ENCODE assay signal across 16 cellular contexts in genomic region chr6:101509556-101509955, GRCh38.
DNase-seq lines count a peak whose midpoint lies in the region; TF ChIP-seq lines count a peak whose summit lies in the region.
"Had no signal": no experiment of that assay in that cellular context is flagged by ENCODE, and none has a peak within 500 bp of the region (broad histone marks: within the 10 kb centered on the region; RNA-seq: fewer than 3 reads in every experiment).

No MANE protein-coding gene starts in this region.

- CTCF ChIA-PET in BJ (lab: Yijun Ruan, JAX): no interaction called here

- no peak for TF ChIP-seq POLR2A in stomach (IDR thresholded peaks at IDR 0.05)

- H3K4me1 Mint-ChIP-seq in nephron: peaks cover 6% of the 10 kb centered on the region

- H3K27ac Mint-ChIP-seq in nephron: peak overlapping the region in 2 of 3 experiments; percentile 58 to 70

- H3K4me3 ChIP-seq in BJ (ENCODE audit: low read depth, low read length) (no peak overlapping the region), stomach (no peak overlapping the region)
- H3K4me3 ChIP-seq: A549 had no signal

- TF ChIP-seq EP300 in stomach (IDR thresholded peaks at IDR 0.05): no peak

- H3K36me3 Mint-ChIP-seq in nephron (ENCODE audit: low read depth): no peaks in the 10 kb centered on the region

- POLR2A ChIA-PET in BJ (lab: Charles Lee): no interaction called here

- no peaks in the 10 kb centered on the region for H3K9me3 ChIP-seq in stomach
- H3K9me3 ChIP-seq: A549 had no signal

- H3K4me3 Mint-ChIP-seq in nephron: no peak overlapping the region

- H3K36me3 ChIP-seq in BJ (ENCODE audit: control insufficient read depth, insufficient read depth, low read length) (no peaks in the 10 kb centered on the region), stomach (no peaks in the 10 kb centered on the region)

- no peaks in the 10 kb centered on the region for H3K27me3 Mint-ChIP-seq in nephron (ENCODE audit: low read depth)

- DNase-seq in BJ (ENCODE audit: low read depth): peak; percentile 88
- DNase-seq in HCEC 1CT: peak; percentile 23
- peak; percentile 6 for DNase-seq in astrocyte of the hippocampus (ENCODE audit: low read depth, low spot score)
- DNase-seq in stomach: no peak
- no peak for DNase-seq in NCI-H524 treated with DMSO at 0.1 percent for 48 hours (lab: John Stamatoyannopoulos, UW)
- DNase-seq in NCI-H1694 treated with DMSO at 0.1 percent for 48 hours (lab: John Stamatoyannopoulos, UW): no peak
- DNase-seq: AML-193, COR-L47, DMS153, NCI-H2029, NCI-H2171, NCI-H510A, SHP77 had no signal

- H3K27ac ChIP-seq in stomach: no peak overlapping the region
- H3K27ac ChIP-seq: A549, HL-60 had no signal

- H3K4me1 ChIP-seq in stomach: no peaks in the 10 kb centered on the region
- H3K4me1 ChIP-seq: A549 had no signal

- no peaks in the 10 kb centered on the region for H3K27me3 ChIP-seq in BJ (ENCODE audit: control insufficient read depth, insufficient read depth, low read length)
- H3K27me3 ChIP-seq in stomach: no peaks in the 10 kb centered on the region

- TF ChIP-seq CTCF in BJ (IDR thresholded peaks at IDR 0.05; ENCODE audit: insufficient read depth, low read depth, low read length): no peak
- TF ChIP-seq CTCF in nephron (IDR thresholded peaks at IDR 0.05; ENCODE audit: unreplicated experiment in 3 of 3): no peak
- no peak for TF ChIP-seq CTCF in stomach (IDR thresholded peaks at IDR 0.05)

- no peaks in the 10 kb centered on the region for H3K9me3 Mint-ChIP-seq in nephron

- intact Hi-C loops in stomach (cut with DNase I; ENCODE audit: low total_unique reads): no loop called here

Comparison
In these comparisons a context has a peak if more than half of its experiments do, and no peak if none do; other contexts are left out.
1. DNase-seq: peak in BJ (single experiment), HCEC 1CT (single experiment) and astrocyte of the hippocampus (single experiment); none in stomach (single experiment), NCI-H524 treated with DMSO at 0.1 percent for 48 hours (single experiment) and NCI-H1694 treated with DMSO at 0.1 percent for 48 hours (single experiment).